In genomic region chr12:5165296-5165970, GRCh38 we compare ENCODE assay signal across 22 cellular contexts.
"Had no signal": no experiment of that assay in that cellular context is flagged by ENCODE, and none has a peak within 500 bp of the region (broad histone marks: within the 10 kb centered on the region; RNA-seq: fewer than 3 reads in every experiment).

No MANE protein-coding gene starts in this region.

- H3K4me1 Mint-ChIP-seq: memory B cell; naive thymus-derived CD4-positive, alpha-beta T cell had no signal

- H3K36me3 Mint-ChIP-seq: memory B cell; naive thymus-derived CD4-positive, alpha-beta T cell; neural progenitor cell had no signal

- H3K4me3 ChIP-seq: esophagus muscularis mucosa, mucosa of descending colon, neural progenitor cell, right atrium auricular region, tibial artery had no signal

- H3K4me3 Mint-ChIP-seq: activated T-cell treated with anti-CD3 and anti-CD28 coated beads, Interleukin-2, amount 50 U/mL, for 72 hours; dendritic cell treated with granulocyte-macrophage colony-stimulating factor and Interleukin-4, amounts not matched to agents 40 ng/mL and 50 ng/mL, for 4 days; memory B cell; naive thymus-derived CD4-positive, alpha-beta T cell; neural progenitor cell had no signal

- H3K4me2 ChIP-seq: neural progenitor cell had no signal

- H2AFZ ChIP-seq: neural progenitor cell had no signal

- H3K9me3 ChIP-seq: esophagus muscularis mucosa, mucosa of descending colon, right atrium auricular region, tibial artery had no signal

- H3K27ac Mint-ChIP-seq: activated T-cell treated with anti-CD3 and anti-CD28 coated beads, Interleukin-2, amount 50 U/mL, for 72 hours; dendritic cell treated with granulocyte-macrophage colony-stimulating factor and Interleukin-4, amounts not matched to agents 40 ng/mL and 50 ng/mL, for 4 days; memory B cell; naive thymus-derived CD4-positive, alpha-beta T cell; neural progenitor cell; progenitor cell of endocrine pancreas had no signal

- FAIRE-seq: endothelial cell of umbilical vein had no signal

- H3K36me3 ChIP-seq: esophagus muscularis mucosa, neural progenitor cell, right atrium auricular region, tibial artery had no signal

- H3K27ac ChIP-seq: esophagus muscularis mucosa, neural progenitor cell, right atrium auricular region, tibial artery had no signal

- ATAC-seq: activated T-cell treated with anti-CD3 and anti-CD28 coated beads, Interleukin-2, amount 50 U/mL, for 72 hours; mucosa of descending colon; naive thymus-derived CD4-positive, alpha-beta T cell; stimulated activated naive CD8-positive, alpha-beta T cell treated with anti-CD3 and anti-CD28 coated beads, Interleukin-15, Interleukin-2, amounts not matched to agents 100 U/mL and 50 U/mL, for 24 hours had no signal

- H3K9ac ChIP-seq: neural progenitor cell had no signal

- H3K27me3 ChIP-seq: neural progenitor cell, right atrium auricular region, tibial artery had no signal

- H3K4me1 ChIP-seq: neural progenitor cell, right atrium auricular region had no signal

- H3K9me3 Mint-ChIP-seq: activated T-cell treated with anti-CD3 and anti-CD28 coated beads, Interleukin-2, amount 50 U/mL, for 72 hours; dendritic cell treated with granulocyte-macrophage colony-stimulating factor and Interleukin-4, amounts not matched to agents 40 ng/mL and 50 ng/mL, for 4 days; memory B cell; neural progenitor cell had no signal

- DNase-seq: activated CD4-positive, alpha-beta T cell treated with anti-CD3 and anti-CD28 coated beads, Interleukin-2, amount 50 U/mL, for 1 hour; activated CD4-positive, CD25-positive, alpha-beta regulatory T cell treated with anti-CD3 and anti-CD28 coated beads, Interleukin-2, amount 50 U/mL, for 72 hours; activated CD8-positive, alpha-beta memory T cell treated with anti-CD3 and anti-CD28 coated beads for 24 hours; activated CD8-positive, alpha-beta memory T cell treated with anti-CD3 and anti-CD28 coated beads, Interleukin-2, amount 50 U/mL, for 48 hours; activated effector memory CD4-positive, alpha-beta T cell treated with anti-CD3 and anti-CD28 coated beads, Interleukin-2, amount 50 U/mL, for 16 hours; activated naive CD4-positive, alpha-beta T cell treated with anti-CD3 and anti-CD28 coated beads, Interleukin-2, amount 50 U/mL, for 16 hours; activated T-cell treated with anti-CD3 and anti-CD28 coated beads, Interleukin-2, amount 50 U/mL, for 72 hours; aorta; effector memory CD4-positive, alpha-beta T cell; mucosa of descending colon; naive thymus-derived CD4-positive, alpha-beta T cell; stimulated activated CD4-positive, alpha-beta T cell treated with anti-CD3 and anti-CD28 coated beads, Interleukin-2, amount 100 ng/mL, for 24 hours; stimulated activated naive CD8-positive, alpha-beta T cell treated with anti-CD3 and anti-CD28 coated beads, Interleukin-15, Interleukin-2, amounts not matched to agents 100 U/mL and 50 U/mL, for 24 hours; substantia nigra; tibial artery had no signal
